Comparison of ENCODE assay signal across 9 cellular contexts in the genomic region with DNA sequence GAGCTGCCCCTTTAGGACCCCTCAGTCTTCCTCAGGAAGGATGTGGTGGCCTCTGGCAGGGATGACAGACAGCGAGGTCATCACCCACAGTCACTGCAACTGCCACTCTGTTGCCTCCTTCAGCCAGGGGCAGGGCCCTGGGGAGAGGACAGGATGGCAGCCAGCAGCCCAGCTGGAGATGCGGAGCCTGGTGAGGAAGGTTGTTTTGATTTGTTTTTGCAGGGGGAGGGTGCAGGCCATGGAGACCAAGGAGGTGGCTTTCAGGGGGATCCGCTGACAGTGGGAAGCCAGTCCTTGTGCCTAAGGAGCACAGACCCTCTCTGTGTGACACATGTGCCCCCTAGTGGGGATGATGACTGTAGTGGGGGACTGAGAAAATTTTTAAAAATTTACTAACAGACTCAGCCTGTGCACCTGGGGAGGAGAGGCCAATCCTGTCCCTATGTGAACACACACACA. TPM values are rescaled to one million over a fixed set of nuclear protein-coding genes. Genes with fewer than 3 reads are reported as not detected.
DNase-seq lines count a peak whose midpoint lies in the region; ATAC-seq and TF ChIP-seq lines count a peak whose summit lies in the region.
"Had no signal": no experiment of that assay in that cellular context is flagged by ENCODE, and none has a peak within 500 bp of the region (broad histone marks: within the 10 kb centered on the region; RNA-seq: fewer than 3 reads in every experiment).

No MANE protein-coding gene starts in this region.

- H3K4me3 ChIP-seq in IMR-90 (ENCODE audit: insufficient read depth, low read depth, low read length) (no peak overlapping the region), astrocyte of the cerebellum (ENCODE audit: low read depth, low read length) (no peak overlapping the region), skeletal muscle satellite cell (ENCODE audit: low read length) (peak overlapping the region; percentile 25)

- H3K23ac ChIP-seq in IMR-90 (ENCODE audit: low read depth, low read length) = peak overlapping the region; percentile 46; the same call in 1 of the 2 replicates

- peaks cover 18% of the 10 kb centered on the region for H3K9me1 ChIP-seq in IMR-90 (ENCODE audit: insufficient read depth, low read length)

- H3K9ac ChIP-seq in IMR-90 (ENCODE audit: low read depth, low read length) = peak overlapping the region; percentile 3; the same call in 1 of the 2 replicates
- peak overlapping the region; percentile 69 for H3K9ac ChIP-seq in skeletal muscle satellite cell (ENCODE audit: low read depth, low read length)

- H2AFZ ChIP-seq in IMR-90 (replicated peaks; ENCODE audit: low read length, poor library complexity) = peak overlapping the region; percentile 71

- H3K4ac ChIP-seq in IMR-90 (ENCODE audit: low read depth, low read length) = peak overlapping the region; percentile 87

- peak; percentile 85 for TF ChIP-seq RAD21 in IMR-90 (IDR thresholded peaks at IDR 0.05; ENCODE audit: low read length)

- peak overlapping the region; percentile 86 for H2BK20ac ChIP-seq in IMR-90 (ENCODE audit: low read depth, low read length)

- POLR2A ChIA-PET in IMR-90 (lab: Charles Lee; ENCODE audit: unreplicated experiment) = no interaction called here

- dilution Hi-C loops in IMR-90 (cut with HindIII; ENCODE audit: low sequenced_read_pairs, unreplicated experiment) = no loop called here

- H4K8ac ChIP-seq in IMR-90 (ENCODE audit: low read depth in 2 of 2, low read length in 2 of 2) = peak overlapping the region; percentile 3 to 47; a peak in 3 of 4 replicates

- intact Hi-C loops in IMR-90 (cut with micrococcal nuclease) = loop anchor here (1.0 kb wide), 2 partner anchors 24 to 81 kb away; no protein-coding TSS in a partner anchor

- 0 out of 2 replicates have a peak overlapping the region, but pooled peaks have one; percentile 34 for H3K56ac ChIP-seq in IMR-90 (ENCODE audit: extremely low read depth, insufficient read depth, low read length)

- peak overlapping the region; percentile 38 for H3K27ac ChIP-seq in IMR-90 (ENCODE audit: insufficient read depth, low read length)

- H2BK5ac ChIP-seq in IMR-90 (ENCODE audit: low read depth, low read length, poor library complexity, severe bottlenecking) = peak overlapping the region; percentile 60

- H3K36me3 ChIP-seq in IMR-90 (ENCODE audit: control insufficient read depth, insufficient read depth, low read length) = no peaks in the 10 kb centered on the region
- no peaks in the 10 kb centered on the region for H3K36me3 ChIP-seq in skeletal muscle satellite cell (ENCODE audit: insufficient read depth, low read length)

- no TSS peak for BruUV-seq in IMR-90 (replicated peaks; lab: Mats Ljungman, UMichigan)

- 0 out of 4 replicates have a peak, but pooled peaks cover 0 to 12% of the 10 kb centered on the region in 2 experiments for H3K79me1 ChIP-seq in IMR-90 (ENCODE audit: low read depth in 1 of 2, low read length in 2 of 2)

- H2AK9ac ChIP-seq in IMR-90 (replicated peaks; ENCODE audit: low read depth, low read length, poor library complexity) = peak overlapping the region; percentile 57

- H3K4me1 ChIP-seq in IMR-90 (ENCODE audit: control insufficient read depth, insufficient read depth, low read length) (peaks cover 20% of the 10 kb centered on the region), skeletal muscle satellite cell (ENCODE audit: control insufficient read depth, insufficient read depth, low read length) (peaks cover 40% of the 10 kb centered on the region)

- H3K9me3 ChIP-seq in IMR-90 (ENCODE audit: control insufficient read depth, insufficient read depth, low read length) (no peaks in the 10 kb centered on the region), skeletal muscle satellite cell (replicated peaks; ENCODE audit: low read length) (no peaks in the 10 kb centered on the region)

- peak overlapping the region; percentile 99 for H2AK5ac ChIP-seq in IMR-90 (ENCODE audit: low read depth, low read length)

- peak overlapping the region; percentile 87 for H2BK120ac ChIP-seq in IMR-90 (ENCODE audit: low read depth, low read length)

- DNase-seq in DMS153 (lab: John Stamatoyannopoulos, UW) (peak; percentile 32), IMR-90 (peak; percentile 85), SKM-1 (lab: John Stamatoyannopoulos, UW; ENCODE audit: unreplicated experiment) (peak; percentile 13), astrocyte of the cerebellum (ENCODE audit: low read depth) (no peak), hepatic stellate cell (ENCODE audit: low spot score) (peak; percentile 63)

- CTCF ChIA-PET in IMR-90 (lab: Yijun Ruan, JAX) = interaction anchor here (0.6 to 1.4 kb wide), 12 partner anchors 10 to 204 kb away, joined by 3 to 9 read pairs (median 4); partner anchors contain the start of gene UBE2O

- WGBS in IMR-90 (ENCODE audit: extremely low coverage in 2 of 2, insufficient read length in 1 of 2), 2 experiments = no CpG with 5 or more reads among the region's 3 CpGs

- TF ChIP-seq POLR2A in IMR-90 (IDR thresholded peaks at IDR 0.05; ENCODE audit: low read depth, low read length) = no peak

- H3K18ac ChIP-seq in IMR-90 (ENCODE audit: low read depth, low read length) = peak overlapping the region; percentile 48

- peak; percentile 79 for ATAC-seq in IMR-90 (ENCODE audit: low read depth)
- ATAC-seq in GM18511 (IDR thresholded peaks at IDR 0.05; ENCODE audit: unreplicated experiment) = no peak
- no peak for ATAC-seq in GM21825 (IDR thresholded peaks at IDR 0.05; ENCODE audit: unreplicated experiment)

- H3K14ac ChIP-seq in IMR-90 (replicated peaks; ENCODE audit: low read depth, low read length) = peak overlapping the region; percentile 67

- H4K20me1 ChIP-seq in IMR-90 (ENCODE audit: insufficient read depth, low read length) = peaks cover 6% of the 10 kb centered on the region; the same call in 1 of the 2 replicates

- in situ Hi-C loops in IMR-90 (cut with MboI; ENCODE audit: low sequenced_read_pairs) (no loop called here), astrocyte of the cerebellum (cut with HindIII; ENCODE audit: low sequenced_read_pairs) (no loop called here)

- H4K91ac ChIP-seq in IMR-90 (ENCODE audit: insufficient read depth, low read depth, low read length) = peak overlapping the region; percentile 48

- TF ChIP-seq CTCF in IMR-90 (conservative IDR thresholded peaks at IDR 0.05; ENCODE audit: low read depth, low read length) (peak; percentile 88), astrocyte of the cerebellum (IDR thresholded peaks at IDR 0.05; ENCODE audit: low read depth, low read length, missing control alignments) (peak; percentile 74)

- no peaks in the 10 kb centered on the region for H3K27me3 ChIP-seq in IMR-90 (ENCODE audit: control insufficient read depth, insufficient read depth, low read length)
- H3K27me3 ChIP-seq in skeletal muscle satellite cell (ENCODE audit: control insufficient read depth, insufficient read depth, low read length) = peaks cover 30% of the 10 kb centered on the region

- peak overlapping the region; percentile 6; the same call in 1 of the 2 replicates for H4K5ac ChIP-seq in IMR-90 (ENCODE audit: low read depth, low read length)

- peak overlapping the region; percentile 39; the same call in 2 of the 3 replicates for H2BK15ac ChIP-seq in IMR-90 (ENCODE audit: low read depth, low read length)

- H3K4me2 ChIP-seq in IMR-90 (ENCODE audit: low read depth, low read length) (peak overlapping the region; percentile 29), skeletal muscle satellite cell (ENCODE audit: low read length) (peak overlapping the region; percentile 72)

TF ChIP-seq in IMR-90, 13 proteins besides CTCF, POLR2A, EP300 and RAD21:
- TF ChIP-seq MAFK (IDR thresholded peaks at IDR 0.05; ENCODE audit: low read depth, low read length) = no peak
- TF ChIP-seq MAZ (IDR thresholded peaks at IDR 0.05; ENCODE audit: borderline replicate concordance, low read depth, low read length) = no peak
- TF ChIP-seq BHLHE40 (IDR thresholded peaks at IDR 0.05; ENCODE audit: low read depth, low read length) = no peak
- TF ChIP-seq, protein P1, sequence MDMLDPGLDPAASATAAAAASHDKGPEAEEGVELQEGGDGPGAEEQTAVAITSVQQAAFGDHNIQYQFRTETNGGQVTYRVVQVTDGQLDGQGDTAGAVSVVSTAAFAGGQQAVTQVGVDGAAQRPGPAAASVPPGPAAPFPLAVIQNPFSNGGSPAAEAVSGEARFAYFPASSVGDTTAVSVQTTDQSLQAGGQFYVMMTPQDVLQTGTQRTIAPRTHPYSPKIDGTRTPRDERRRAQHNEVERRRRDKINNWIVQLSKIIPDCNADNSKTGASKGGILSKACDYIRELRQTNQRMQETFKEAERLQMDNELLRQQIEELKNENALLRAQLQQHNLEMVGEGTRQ (IDR thresholded peaks at IDR 0.05; ENCODE audit: low read depth, low read length) = peak; percentile 87
- no peak for TF ChIP-seq RCOR1 (IDR thresholded peaks at IDR 0.05; ENCODE audit: insufficient replicate concordance, low read length)
- TF ChIP-seq RFX5 (IDR thresholded peaks at IDR 0.05; ENCODE audit: low read depth, low read length) = no peak
- TF ChIP-seq CHD1 (IDR thresholded peaks at IDR 0.05; ENCODE audit: low read depth, low read length) = no peak
- TF ChIP-seq MXI1 (IDR thresholded peaks at IDR 0.05; ENCODE audit: borderline replicate concordance, low read depth, low read length) = no peak
- peak; percentile 87 for TF ChIP-seq SMC3 (IDR thresholded peaks at IDR 0.05; ENCODE audit: low read depth, low read length)

RNA-seq across cellular contexts. Expression of gene PRCD, which starts 7.4 kb away (rescaled TPM):
- total RNA-seq in IMR-90 (2012; rRNA removed) = under 0.01 TPM in 1 of 2 replicates, not detected in the other
- polyA plus RNA-seq in IMR-90 (2012; rRNA removed) = 0.32 TPM in 2 replicates
- 0.24 and 0.26 TPM in 2 replicates for polyA plus RNA-seq in IMR-90 (2012; cell fraction: cytosol; rRNA removed)
- 1.4 and 3.8 TPM in 2 replicates for polyA plus RNA-seq in IMR-90 (2012; cell fraction: nucleus; rRNA removed; ENCODE audit: low replicate concordance)
- 0.22 and 1.0 TPM in 2 replicates for total RNA-seq in skeletal muscle satellite cell (2012; rRNA removed)

RNA-seq across cellular contexts. Expression of gene CYGB, which starts 9.7 kb away (rescaled TPM):
- 1.3 and 1.7 TPM in 2 replicates for total RNA-seq in IMR-90 (2012; rRNA removed)
- polyA plus RNA-seq in IMR-90 (2012; rRNA removed) = 2.9 and 3.5 TPM in 2 replicates
- 3.6 and 4.3 TPM in 2 replicates for polyA plus RNA-seq in IMR-90 (2012; cell fraction: cytosol; rRNA removed)
- 1.2 and 1.9 TPM in 2 replicates for polyA plus RNA-seq in IMR-90 (2012; cell fraction: nucleus; rRNA removed; ENCODE audit: low replicate concordance)
- 12.7 and 12.9 TPM in 2 replicates for total RNA-seq in skeletal muscle satellite cell (2012; rRNA removed)
- total RNA-seq: activated CD8-positive, alpha-beta memory T cell treated with anti-CD3 and anti-CD28 coated beads for 36 hours had no signal

RNA-seq across cellular contexts. Expression of gene ST6GALNAC2, which starts 38.4 kb away (rescaled TPM):
- not detected in 2 replicates for total RNA-seq in IMR-90 (2012; rRNA removed)
- 0.10 TPM in 1 of 2 replicates, not detected in the other for polyA plus RNA-seq in IMR-90 (2012; rRNA removed)
- 0.06 and 0.18 TPM in 2 replicates for polyA plus RNA-seq in IMR-90 (2012; cell fraction: cytosol; rRNA removed)
- 0.03 and 0.25 TPM in 2 replicates for polyA plus RNA-seq in IMR-90 (2012; cell fraction: nucleus; rRNA removed; ENCODE audit: low replicate concordance)
- total RNA-seq in skeletal muscle satellite cell (2012; rRNA removed) = 0.22 TPM in 1 of 2 replicates, not detected in the other
- total RNA-seq: activated CD8-positive, alpha-beta memory T cell treated with anti-CD3 and anti-CD28 coated beads for 36 hours had no signal

RNA-seq across cellular contexts. Expression of gene RHBDF2, which starts 46.0 kb away (rescaled TPM):
- 1.3 and 1.4 TPM in 2 replicates for total RNA-seq in IMR-90 (2012; rRNA removed)
- 8.3 and 10.0 TPM in 2 replicates for polyA plus RNA-seq in IMR-90 (2012; rRNA removed)
- polyA plus RNA-seq in IMR-90 (2012; cell fraction: cytosol; rRNA removed) = 6.7 and 10.1 TPM in 2 replicates
- 29.5 and 54.3 TPM in 2 replicates for polyA plus RNA-seq in IMR-90 (2012; cell fraction: nucleus; rRNA removed; ENCODE audit: low replicate concordance)
- total RNA-seq in skeletal muscle satellite cell (2012; rRNA removed) = 6.6 and 9.6 TPM in 2 replicates
